Comparison of ENCODE assay signal across 20 cellular contexts in the genomic region with DNA sequence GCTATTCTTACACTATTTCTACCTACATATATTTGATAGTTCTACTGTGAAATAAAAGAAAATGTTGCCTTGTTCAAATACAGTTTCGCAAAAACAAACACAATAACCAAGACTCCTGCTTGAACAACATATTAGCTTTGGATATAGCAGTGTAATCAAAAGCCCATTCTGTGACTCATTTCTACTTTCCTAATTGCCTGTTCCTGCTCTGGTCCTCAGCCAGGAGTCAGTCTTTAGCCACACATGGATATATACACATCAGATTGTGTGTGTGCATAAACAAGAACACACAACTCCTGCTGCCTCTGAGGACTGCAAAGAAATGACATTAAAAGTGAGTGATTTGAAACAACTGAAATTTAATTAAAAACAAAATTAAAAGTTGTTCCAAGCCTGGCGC.
"Had no signal": no experiment of that assay in that cellular context is flagged by ENCODE, and none has a peak within 500 bp of the region (broad histone marks: within the 10 kb centered on the region; RNA-seq: fewer than 3 reads in every experiment).

No MANE protein-coding gene starts in this region.

- H3K9me3 ChIP-seq: gastrocnemius medialis, heart right ventricle, left lung, mucosa of descending colon had no signal

- H3K27ac Mint-ChIP-seq: activated naive CD8-positive, alpha-beta T cell treated with anti-CD3 and anti-CD28 coated beads for 36 hours; dendritic cell treated with granulocyte-macrophage colony-stimulating factor and Interleukin-4, amounts not matched to agents 40 ng/mL and 50 ng/mL, for 4 days; naive thymus-derived CD4-positive, alpha-beta T cell; stimulated activated effector memory CD8-positive, alpha-beta T cell treated with anti-CD3 and anti-CD28 coated beads, Interleukin-12 subunit alpha, Interleukin-12 subunit beta, amount 100 ng/mL, for 72 hours had no signal

- H3K4me3 Mint-ChIP-seq: activated naive CD8-positive, alpha-beta T cell treated with anti-CD3 and anti-CD28 coated beads for 36 hours; dendritic cell treated with granulocyte-macrophage colony-stimulating factor and Interleukin-4, amounts not matched to agents 40 ng/mL and 50 ng/mL, for 4 days; naive thymus-derived CD4-positive, alpha-beta T cell; stimulated activated effector memory CD8-positive, alpha-beta T cell treated with anti-CD3 and anti-CD28 coated beads, Interleukin-12 subunit alpha, Interleukin-12 subunit beta, amount 100 ng/mL, for 72 hours had no signal

- H3K27ac ChIP-seq: epithelial cell of prostate, gastrocnemius medialis, heart right ventricle, left lung, parathyroid adenoma had no signal

- H3K36me3 Mint-ChIP-seq: activated naive CD8-positive, alpha-beta T cell treated with anti-CD3 and anti-CD28 coated beads for 36 hours; naive thymus-derived CD4-positive, alpha-beta T cell; stimulated activated effector memory CD8-positive, alpha-beta T cell treated with anti-CD3 and anti-CD28 coated beads, Interleukin-12 subunit alpha, Interleukin-12 subunit beta, amount 100 ng/mL, for 72 hours had no signal

- H3K9ac ChIP-seq: parathyroid adenoma had no signal

- H3K4me1 ChIP-seq: gastrocnemius medialis, heart right ventricle, left lung, parathyroid adenoma had no signal

- H3K4me1 Mint-ChIP-seq: activated naive CD8-positive, alpha-beta T cell treated with anti-CD3 and anti-CD28 coated beads for 36 hours; naive thymus-derived CD4-positive, alpha-beta T cell; stimulated activated effector memory CD8-positive, alpha-beta T cell treated with anti-CD3 and anti-CD28 coated beads, Interleukin-12 subunit alpha, Interleukin-12 subunit beta, amount 100 ng/mL, for 72 hours had no signal

- ATAC-seq: activated CD4-positive, CD25-positive, alpha-beta regulatory T cell treated with anti-CD3 and anti-CD28 coated beads, Interleukin-2, amount 50 U/mL, for 24 hours; gastrocnemius medialis; heart right ventricle; left lung; mucosa of descending colon; naive thymus-derived CD4-positive, alpha-beta T cell; stimulated activated effector memory CD8-positive, alpha-beta T cell treated with anti-CD3 and anti-CD28 coated beads, Interleukin-12 subunit alpha, Interleukin-12 subunit beta, amount 100 ng/mL, for 72 hours had no signal

- FAIRE-seq: TTC549 had no signal

- H3K79me2 ChIP-seq: parathyroid adenoma had no signal

- H3K27me3 Mint-ChIP-seq: activated naive CD8-positive, alpha-beta T cell treated with anti-CD3 and anti-CD28 coated beads for 36 hours; dendritic cell treated with granulocyte-macrophage colony-stimulating factor and Interleukin-4, amounts not matched to agents 40 ng/mL and 50 ng/mL, for 4 days had no signal

- H2AFZ ChIP-seq: parathyroid adenoma had no signal

- DNase-seq: activated CD4-positive, alpha-beta T cell treated with anti-CD3 and anti-CD28 coated beads, Interleukin-2, amount 50 U/mL, for 1 hour; activated CD8-positive, alpha-beta memory T cell treated with anti-CD3 and anti-CD28 coated beads for 24 hours; activated naive CD8-positive, alpha-beta T cell treated with anti-CD3 and anti-CD28 coated beads for 36 hours; effector memory CD4-positive, alpha-beta T cell; gastrocnemius medialis; heart right ventricle; islet precursor cell; left lung; mucosa of descending colon; naive thymus-derived CD4-positive, alpha-beta T cell; retina; stimulated activated CD4-positive, alpha-beta T cell treated with anti-CD3 and anti-CD28 coated beads, Interleukin-12 subunit alpha, Interleukin-12 subunit beta, amount 100 ng/mL, for 4 hours; stimulated activated CD4-positive, alpha-beta T cell treated with anti-CD3 and anti-CD28 coated beads, Interleukin-2, amount 100 ng/mL, for 24 hours; T-helper 2 cell had no signal

- H3K9me3 Mint-ChIP-seq: dendritic cell treated with granulocyte-macrophage colony-stimulating factor and Interleukin-4, amounts not matched to agents 40 ng/mL and 50 ng/mL, for 4 days had no signal

- H3K36me3 ChIP-seq: gastrocnemius medialis, heart right ventricle, left lung had no signal

- H3K4me3 ChIP-seq: gastrocnemius medialis, heart right ventricle, left lung, mucosa of descending colon had no signal
